In the genomic region with DNA sequence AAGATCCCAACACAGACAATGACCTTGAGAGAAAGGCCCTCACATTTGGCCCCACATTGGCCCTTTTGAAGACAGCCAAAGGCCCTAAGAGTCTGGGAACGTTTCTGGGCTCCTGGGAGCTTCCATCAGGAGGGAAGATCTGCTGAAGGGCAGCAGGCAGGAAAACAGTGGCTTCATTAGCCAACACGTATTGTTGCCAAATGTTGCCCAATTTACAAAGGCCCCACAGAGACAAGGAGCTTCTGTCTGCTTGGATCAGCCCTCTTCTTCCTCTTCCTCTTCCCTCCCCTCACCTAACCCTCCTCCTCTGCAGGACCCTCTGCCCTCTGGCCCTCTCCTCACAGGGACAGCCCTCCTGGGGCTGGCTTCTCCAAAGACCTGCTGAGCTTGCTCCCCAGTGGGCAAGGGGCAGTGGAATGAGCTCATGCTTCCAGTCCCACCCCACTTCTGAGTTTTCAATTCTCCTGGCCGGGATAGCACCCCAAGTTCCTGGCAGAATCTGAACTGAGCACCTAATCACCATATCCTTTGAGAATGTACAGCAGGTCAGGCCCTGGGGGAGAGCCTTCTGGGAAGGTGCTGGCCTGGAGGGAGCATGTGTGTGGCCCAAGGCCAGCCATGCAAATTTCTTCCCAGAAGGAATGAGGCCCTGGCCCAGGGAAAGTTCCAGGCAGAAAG, we compare ENCODE assay signal across 1 cellular context.
TF ChIP-seq lines count a peak whose summit lies in the region.

No MANE protein-coding gene starts in this region.

TF ChIP-seq in WTC11, 78 proteins besides CTCF, POLR2A, EP300 and RAD21 (continued from another document):
- TF ChIP-seq, protein P1, sequence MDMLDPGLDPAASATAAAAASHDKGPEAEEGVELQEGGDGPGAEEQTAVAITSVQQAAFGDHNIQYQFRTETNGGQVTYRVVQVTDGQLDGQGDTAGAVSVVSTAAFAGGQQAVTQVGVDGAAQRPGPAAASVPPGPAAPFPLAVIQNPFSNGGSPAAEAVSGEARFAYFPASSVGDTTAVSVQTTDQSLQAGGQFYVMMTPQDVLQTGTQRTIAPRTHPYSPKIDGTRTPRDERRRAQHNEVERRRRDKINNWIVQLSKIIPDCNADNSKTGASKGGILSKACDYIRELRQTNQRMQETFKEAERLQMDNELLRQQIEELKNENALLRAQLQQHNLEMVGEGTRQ (CRISPR knock-in tag; IDR thresholded peaks at IDR 0.05): no peak
